In the genomic region with DNA sequence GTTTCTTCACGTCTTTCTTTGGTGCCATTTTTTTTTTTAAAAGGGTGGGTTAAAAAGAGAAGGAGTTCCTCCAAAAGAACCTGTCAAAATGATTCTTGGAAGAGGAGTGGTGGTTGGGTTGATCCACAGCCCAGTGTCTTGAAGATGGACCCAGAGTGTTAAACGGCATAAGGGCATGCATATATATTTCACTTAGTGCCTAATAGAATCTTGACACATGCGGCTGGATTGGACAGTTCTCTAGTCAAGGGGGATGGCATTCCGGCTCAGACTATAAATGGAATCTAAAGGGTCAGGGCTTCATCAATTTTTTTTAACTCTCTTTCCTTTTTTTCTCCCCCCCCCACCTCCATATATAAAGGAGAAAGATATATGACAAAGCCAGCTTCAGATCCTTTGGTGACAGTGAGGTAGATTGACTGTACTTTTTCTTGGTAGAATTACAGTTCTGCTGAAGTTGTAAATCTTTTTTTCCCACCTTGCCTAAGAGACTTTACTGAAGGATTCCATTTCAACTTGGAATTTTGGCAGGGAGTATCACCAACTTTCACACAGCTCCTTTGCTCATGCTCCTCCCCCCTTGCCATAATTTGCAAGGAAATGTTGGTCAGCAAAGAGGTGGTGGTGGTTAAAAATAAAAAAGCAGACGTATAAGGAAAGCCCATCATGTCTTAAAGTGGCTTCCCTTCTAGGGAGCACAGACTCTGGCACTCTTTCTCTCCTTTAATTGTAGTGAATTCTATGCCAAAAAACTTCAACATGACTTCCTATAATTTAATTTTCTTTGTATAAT, we compare ENCODE assay signal across 35 cellular contexts. TPM values are rescaled to one million over a fixed set of nuclear protein-coding genes. Genes with fewer than 3 reads are reported as not detected.
"Had no signal": no experiment of that assay in that cellular context is flagged by ENCODE, and none has a peak within 500 bp of the region (broad histone marks: within the 10 kb centered on the region; RNA-seq: fewer than 3 reads in every experiment).

A gene (minus strand): TSS at position 160 of the 793 bp plus-strand sequence. CDS start 132 bp downstream, at position 28.

- H3K27me3 ChIP-seq: ascending aorta, brain microvascular endothelial cell had no signal

- H3K4me1 ChIP-seq: ascending aorta had no signal

- H3K36me3 ChIP-seq: ascending aorta, brain microvascular endothelial cell, cardiac muscle cell had no signal

- H3K4me3 ChIP-seq: ascending aorta, cardiac muscle cell had no signal

- H3K27ac ChIP-seq: ascending aorta, brain microvascular endothelial cell, cardiac muscle cell, RWPE1 had no signal

- ATAC-seq: activated naive CD4-positive, alpha-beta T cell treated with anti-CD3 and anti-CD28 coated beads, Interleukin-2, amount 50 U/mL, for 72 hours; activated naive CD8-positive, alpha-beta T cell treated with anti-CD3 and anti-CD28 coated beads, Interleukin-2, amount 50 U/mL, for 24 hours; activated T-cell treated with anti-CD3 and anti-CD28 coated beads, Interleukin-2, amount 50 U/mL, for 4 hours; Panc1; T-helper 17 cell had no signal

- FAIRE-seq: TTC549 had no signal

- H3K9me3 ChIP-seq: ascending aorta had no signal

- DNase-seq: activated B cell treated with CpG ODN at 0.5 μM for 24 hours; activated CD4-positive, alpha-beta memory T cell treated with anti-CD3 and anti-CD28 coated beads for 36 hours; activated CD4-positive, alpha-beta T cell treated with anti-CD3 and anti-CD28 coated beads for 1 hour; activated CD4-positive, alpha-beta T cell treated with anti-CD3 and anti-CD28 coated beads, Interleukin-2, amount 10 ng/mL, durations not matched to agents 7 days and 5 days; activated CD8-positive, alpha-beta memory T cell treated with anti-CD3 and anti-CD28 coated beads for 24 hours; activated effector memory CD4-positive, alpha-beta T cell treated with anti-CD3 and anti-CD28 coated beads, Interleukin-2, amount 50 U/mL, for 16 hours; activated naive CD4-positive, alpha-beta T cell treated with Interleukin-2 at 50 U/mL for 16 hours; activated naive CD8-positive, alpha-beta T cell treated with anti-CD3 and anti-CD28 coated beads, Interleukin-2, amount 50 U/mL, for 24 hours; activated T-cell treated with anti-CD3 and anti-CD28 coated beads, Interleukin-2, amount 50 U/mL, for 4 hours; amniotic stem cell; brain microvascular endothelial cell; KG1; NCI-H1092; NCI-H1417; NCI-H2029; NCI-H2107; NCI-H2171 treated with DMSO at 0.1 percent for 48 hours; NCI-H226; NCI-H526 treated with DMSO at 0.1 percent for 48 hours; NCI-H82; NK-92 treated with Interleukin-12 subunit alpha and Interleukin-12 subunit beta, amount 100 ng/mL, for 24 hours; OCI-M1; SHP77 treated with DMSO at 0.1 percent for 48 hours; T-helper 17 cell; T-helper 9 cell had no signal

RNA-seq across cellular contexts. Expression of the gene that starts here (rescaled TPM):
- total RNA-seq: activated B cell treated with CpG ODN at 0.5 μM for 24 hours; activated CD4-positive, alpha-beta memory T cell treated with anti-CD3 and anti-CD28 coated beads for 36 hours; activated CD4-positive, alpha-beta T cell treated with anti-CD3 and anti-CD28 coated beads, Interleukin-2, amount 10 ng/mL, durations not matched to agents 7 days and 5 days; activated naive CD4-positive, alpha-beta T cell treated with anti-CD3 and anti-CD28 coated beads, Interleukin-2, amount 50 U/mL, for 72 hours; activated T-cell treated with anti-CD3 and anti-CD28 coated beads, Interleukin-2, amount 50 U/mL, for 4 hours; ascending aorta; cardiac muscle cell; M059J; NCI-H460; SK-MEL-5; T-helper 17 cell had no signal
- polyA plus RNA-seq: IgD-negative memory B cell had no signal
